Comparison of ENCODE assay signal across 17 cellular contexts in the genomic region with DNA sequence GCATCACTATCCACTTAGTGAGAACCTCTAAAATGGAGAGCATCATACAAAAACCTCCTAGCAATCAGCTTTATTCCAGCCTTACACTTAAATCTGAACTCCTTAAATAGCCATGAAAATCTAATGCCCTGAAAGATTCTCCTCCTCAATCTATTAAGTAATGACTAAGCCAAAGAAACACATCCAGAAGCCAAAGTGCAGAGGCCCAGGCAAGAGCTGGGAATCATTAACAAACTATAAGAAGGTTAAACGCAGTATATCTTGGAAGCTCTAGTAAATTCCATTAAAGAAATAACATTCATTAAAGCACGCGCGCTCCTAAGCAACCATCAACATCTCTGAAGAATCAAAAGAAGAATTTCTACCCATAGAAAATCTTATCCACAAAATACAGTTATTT. TPM values are rescaled to one million over a fixed set of nuclear protein-coding genes. Genes with fewer than 3 reads are reported as not detected.
DNase-seq lines count a peak whose midpoint lies in the region; ATAC-seq and TF ChIP-seq lines count a peak whose summit lies in the region.
"Had no signal": no experiment of that assay in that cellular context is flagged by ENCODE, and none has a peak within 500 bp of the region (broad histone marks: within the 10 kb centered on the region; RNA-seq: fewer than 3 reads in every experiment).

No MANE protein-coding gene starts in this region.

- H3K9ac ChIP-seq in IMR-90 (ENCODE audit: low read depth, low read length) (no peak overlapping the region), duodenal mucosa (ENCODE audit: low read depth in 1 of 2, low read length in 2 of 2) (peak overlapping the region; percentile 28 to 49)

- H4K5ac ChIP-seq in IMR-90 (ENCODE audit: low read depth, low read length): peak overlapping the region; percentile 10; the same call in 1 of the 2 replicates

- TF ChIP-seq POLR2A in IMR-90 (IDR thresholded peaks at IDR 0.05; ENCODE audit: low read depth, low read length): no peak

- TF ChIP-seq CTCF in Caco-2 (IDR thresholded peaks at IDR 0.05; ENCODE audit: insufficient read depth in 1 of 2, low read depth in 1 of 2, low read length in 1 of 2, severe bottlenecking in 1 of 2, unreplicated experiment in 1 of 2) (no peak), IMR-90 (conservative IDR thresholded peaks at IDR 0.05; ENCODE audit: low read depth, low read length) (no peak), GM10248 (IDR thresholded peaks at IDR 0.05; ENCODE audit: control extremely low read depth, extremely low read depth, low read depth, missing control alignments) (no peak)

- H3K56ac ChIP-seq in IMR-90 (ENCODE audit: extremely low read depth, insufficient read depth, low read length): no peak overlapping the region

- no peak overlapping the region for H3K14ac ChIP-seq in IMR-90 (replicated peaks; ENCODE audit: low read depth, low read length)

- H3K4me3 Mint-ChIP-seq in Caco-2 (ENCODE audit: unreplicated experiment): peak overlapping the region; percentile 77
- H3K4me3 Mint-ChIP-seq: activated CD8-positive, alpha-beta T cell treated with anti-CD3 and anti-CD28 coated beads, Interleukin-2, amount 10 ng/mL, durations not matched to agents 7 days and 5 days had no signal

- peak overlapping the region; percentile 89 for H3K27ac Mint-ChIP-seq in Caco-2 (ENCODE audit: unreplicated experiment)
- H3K27ac Mint-ChIP-seq: activated CD8-positive, alpha-beta T cell treated with anti-CD3 and anti-CD28 coated beads, Interleukin-2, amount 10 ng/mL, durations not matched to agents 7 days and 5 days had no signal

- peaks cover 49% of the 10 kb centered on the region for H3K4me1 Mint-ChIP-seq in Caco-2 (ENCODE audit: low read depth, unreplicated experiment)

- TF ChIP-seq RAD21 in IMR-90 (IDR thresholded peaks at IDR 0.05; ENCODE audit: low read length): no peak

- no peaks in the 10 kb centered on the region for H3K36me3 ChIP-seq in Caco-2 (ENCODE audit: control insufficient read depth, insufficient read depth, low read length)
- H3K36me3 ChIP-seq in IMR-90 (ENCODE audit: control insufficient read depth, insufficient read depth, low read length): no peaks in the 10 kb centered on the region
- no peaks in the 10 kb centered on the region for H3K36me3 ChIP-seq in duodenal mucosa (ENCODE audit: control insufficient read depth in 1 of 2, insufficient read depth in 2 of 2, low read length in 2 of 2)
- H3K36me3 ChIP-seq in mesodermal cell (ENCODE audit: control insufficient read depth, insufficient read depth, low read length): no peaks in the 10 kb centered on the region
- H3K36me3 ChIP-seq: ascending aorta, SJCRH30 had no signal

- intact Hi-C loops in Caco-2 (cut with micrococcal nuclease; ENCODE audit: unreplicated experiment) (loop anchor here (1.0 to 2.0 kb wide), 3 partner anchors 9 to 69 kb away; no protein-coding TSS in a partner anchor), IMR-90 (cut with micrococcal nuclease) (loop anchor here (2.0 kb wide), 1 partner anchor 69 kb away; no protein-coding TSS in a partner anchor)

- H3K4ac ChIP-seq in IMR-90 (ENCODE audit: low read depth, low read length): peak overlapping the region; percentile 26; the same call in 1 of the 2 replicates

- peak in 1 of 2 experiments; percentile 29 for DNase-seq in Caco-2
- DNase-seq in IMR-90: no peak
- no peak for DNase-seq in amygdala (lab: John Stamatoyannopoulos, UW)
- DNase-seq in GM10248 (ENCODE audit: extremely low spot score): no peak
- no peak for DNase-seq in activated effector memory CD4-positive, alpha-beta T cell treated with anti-CD3 and anti-CD28 coated beads, Interleukin-2, amount 50 U/mL, for 16 hours
- DNase-seq: activated CD8-positive, alpha-beta T cell treated with anti-CD3 and anti-CD28 coated beads, Interleukin-2, amount 10 ng/mL, durations not matched to agents 7 days and 5 days; activated effector memory CD4-positive, alpha-beta T cell treated with Interleukin-2 at 50 U/mL for 16 hours; DMS 273 treated with DMSO at 0.1 percent for 48 hours; mammary epithelial cell; nucleus accumbens; stimulated activated naive CD4-positive, alpha-beta T cell had no signal

- H2BK5ac ChIP-seq in IMR-90 (ENCODE audit: low read depth, low read length, poor library complexity, severe bottlenecking): peak overlapping the region; percentile 94

- peak overlapping the region; percentile 96 for H2BK120ac ChIP-seq in IMR-90 (ENCODE audit: low read depth, low read length)

- no peaks in the 10 kb centered on the region for H3K9me3 Mint-ChIP-seq in Caco-2 (ENCODE audit: unreplicated experiment)

- H3K4me3 ChIP-seq in Caco-2 (ENCODE audit: low read depth, low read length) (peak overlapping the region; percentile 3), IMR-90 (ENCODE audit: insufficient read depth, low read depth, low read length) (no peak overlapping the region), duodenal mucosa (ENCODE audit: low read depth in 1 of 2, low read length in 2 of 2) (peak overlapping the region; percentile 52 to 63), mesodermal cell (ENCODE audit: extremely low read depth, insufficient read depth, low read length, poor library complexity, severe bottlenecking) (no peak overlapping the region)
- H3K4me3 ChIP-seq: ascending aorta, K562, SJCRH30 had no signal

- H3K4me2 ChIP-seq in IMR-90 (ENCODE audit: low read depth, low read length): no peak overlapping the region

- H3K4me1 ChIP-seq in Caco-2 (peaks cover 74% of the 10 kb centered on the region), IMR-90 (ENCODE audit: control insufficient read depth, insufficient read depth, low read length) (peaks cover 22% of the 10 kb centered on the region), duodenal mucosa (ENCODE audit: control insufficient read depth in 1 of 2, insufficient read depth in 2 of 2, low read length in 2 of 2) (peaks cover 37 to 73% of the 10 kb centered on the region in 2 donors), mesodermal cell (ENCODE audit: control insufficient read depth, insufficient read depth, low read length, poor library complexity, severe bottlenecking) (peaks cover 33% of the 10 kb centered on the region)

- dilution Hi-C loops in IMR-90 (cut with HindIII; ENCODE audit: low sequenced_read_pairs, unreplicated experiment): no loop called here

- POLR2A ChIA-PET in Caco-2 (lab: Charles Lee): interaction anchor here (0.9 to 2.2 kb wide), 4 partner anchors 8 to 29 kb away, joined by 3 to 14 read pairs (median 4); a partner anchor contains a TSS
- POLR2A ChIA-PET in IMR-90 (lab: Charles Lee; ENCODE audit: unreplicated experiment): no interaction called here
- POLR2A ChIA-PET in GM10248 (lab: Yijun Ruan, JAX): no interaction called here

- peaks cover 32 to 63% of the 10 kb centered on the region in 2 experiments for H3K79me1 ChIP-seq in IMR-90 (ENCODE audit: low read depth in 1 of 2, low read length in 2 of 2)

- H3K27ac ChIP-seq in IMR-90 (ENCODE audit: insufficient read depth, low read length) (peak overlapping the region; percentile 28; the same call in 1 of the 2 replicates), duodenal mucosa (ENCODE audit: low read depth, low read length) (peak overlapping the region; percentile 52), mesodermal cell (ENCODE audit: low read depth, low read length, severe bottlenecking) (peak overlapping the region; percentile 86)

- peaks cover 6% of the 10 kb centered on the region for H3K36me3 Mint-ChIP-seq in Caco-2 (ENCODE audit: insufficient read depth, unreplicated experiment)

- H3K27me3 Mint-ChIP-seq in Caco-2 (ENCODE audit: insufficient read depth, unreplicated experiment): no peaks in the 10 kb centered on the region

- H4K91ac ChIP-seq in IMR-90 (ENCODE audit: insufficient read depth, low read depth, low read length): peak overlapping the region; percentile 81; the same call in 1 of the 2 replicates

- no peak for ATAC-seq in IMR-90 (ENCODE audit: low read depth)
- ATAC-seq in HG03354 (IDR thresholded peaks at IDR 0.05; ENCODE audit: poor library complexity, severe bottlenecking, unreplicated experiment): no peak
- ATAC-seq: activated CD8-positive, alpha-beta T cell treated with anti-CD3 and anti-CD28 coated beads, Interleukin-2, amount 10 ng/mL, durations not matched to agents 7 days and 5 days had no signal

- H2AFZ ChIP-seq in IMR-90 (replicated peaks; ENCODE audit: low read length, poor library complexity): no peak overlapping the region

- H3K18ac ChIP-seq in IMR-90 (ENCODE audit: low read depth, low read length): peak overlapping the region; percentile 88; the same call in 1 of the 2 replicates

- H4K8ac ChIP-seq in IMR-90 (ENCODE audit: low read depth in 2 of 2, low read length in 2 of 2): peak overlapping the region; percentile 19 to 88; a peak in 3 of 4 replicates

- in situ Hi-C loops in IMR-90 (cut with MboI; ENCODE audit: low sequenced_read_pairs): loop anchor here (25.0 kb wide), 1 partner anchor 1551 kb away; a partner anchor contains a TSS

- H3K9me3 ChIP-seq in Caco-2: no peaks in the 10 kb centered on the region
- no peaks in the 10 kb centered on the region for H3K9me3 ChIP-seq in IMR-90 (ENCODE audit: control insufficient read depth, insufficient read depth, low read length)
- no peaks in the 10 kb centered on the region for H3K9me3 ChIP-seq in duodenal mucosa (ENCODE audit: control insufficient read depth in 1 of 2, low read length in 2 of 2)
- H3K9me3 ChIP-seq in mesodermal cell (ENCODE audit: control insufficient read depth, low read length): no peaks in the 10 kb centered on the region
- H3K9me3 ChIP-seq: ascending aorta, SJCRH30 had no signal

- H4K20me1 ChIP-seq in IMR-90 (ENCODE audit: insufficient read depth, low read length): no peaks in the 10 kb centered on the region

- no peak overlapping the region for H2AK9ac ChIP-seq in IMR-90 (replicated peaks; ENCODE audit: low read depth, low read length, poor library complexity)

- BruUV-seq in Caco-2 (replicated peaks; lab: Mats Ljungman, UMichigan) (no TSS peak), IMR-90 (replicated peaks; lab: Mats Ljungman, UMichigan) (no TSS peak)

- no CpG with 5 or more reads among the region's 4 CpGs for WGBS in IMR-90 (ENCODE audit: extremely low coverage in 2 of 2, insufficient read length in 1 of 2), 2 experiments
- 89% methylated on average over 4 of the region's 4 CpGs; no CpG with 5 or more reads in 1 of the 2 experiments for WGBS in mesodermal cell (ENCODE audit: insufficient coverage in 2 of 2), 2 experiments

- peak overlapping the region; percentile 81 for H2BK20ac ChIP-seq in IMR-90 (ENCODE audit: low read depth, low read length)

- peak overlapping the region; percentile 79; the same call in 2 of the 3 replicates for H2BK15ac ChIP-seq in IMR-90 (ENCODE audit: low read depth, low read length)

- H2AK5ac ChIP-seq in IMR-90 (ENCODE audit: low read depth, low read length): 0 out of 2 replicates have a peak overlapping the region, but pooled peaks have one; percentile 20

- H3K27me3 ChIP-seq in Caco-2 (replicated peaks; ENCODE audit: control insufficient read depth, insufficient read depth, low read length) (no peaks in the 10 kb centered on the region), IMR-90 (ENCODE audit: control insufficient read depth, insufficient read depth, low read length) (no peaks in the 10 kb centered on the region), duodenal mucosa (ENCODE audit: control insufficient read depth in 1 of 2, insufficient read depth in 2 of 2, low read length in 2 of 2) (no peaks in the 10 kb centered on the region)
- H3K27me3 ChIP-seq: ascending aorta, SJCRH30 had no signal

- CTCF ChIA-PET in Caco-2 (lab: Charles Lee): interaction anchor here (0.6 to 2.9 kb wide), 10 partner anchors 8 to 316 kb away, joined by 3 to 14 read pairs (median 3); a partner anchor contains a TSS
- CTCF ChIA-PET in IMR-90 (lab: Yijun Ruan, JAX): interaction anchor here (0.8 to 1.7 kb wide), 3 partner anchors 9 to 63 kb away, joined by 3 to 4 read pairs (median 4); no protein-coding TSS in a partner anchor
- CTCF ChIA-PET in GM10248 (lab: Yijun Ruan, JAX): interaction anchor here (0.9 to 3.4 kb wide), 13 partner anchors 9 to 84 kb away, joined by 3 to 23 read pairs (median 5); no protein-coding TSS in a partner anchor

- peak overlapping the region; percentile 92 for H3K23ac ChIP-seq in IMR-90 (ENCODE audit: low read depth, low read length)

- peaks cover 16% of the 10 kb centered on the region for H3K9me1 ChIP-seq in IMR-90 (ENCODE audit: insufficient read depth, low read length)

RNA-seq across cellular contexts. Expression of a gene that starts 29.5 kb away (rescaled TPM):
- total RNA-seq in Caco-2 (2022) (10.6 and 11.0 TPM in 2 replicates), IMR-90 (2012; rRNA removed) (44.8 and 46.4 TPM in 2 replicates)
- polyA plus RNA-seq in IMR-90 (2012; rRNA removed): 13.6 and 14.6 TPM in 2 replicates
- polyA plus RNA-seq in IMR-90 (2012; cell fraction: cytosol; rRNA removed): 8.7 and 9.0 TPM in 2 replicates
- polyA plus RNA-seq in IMR-90 (2012; cell fraction: nucleus; rRNA removed; ENCODE audit: low replicate concordance): 7.6 and 8.1 TPM in 2 replicates
- polyA plus RNA-seq in mesodermal cell (2013, experiment 1 of 2): 3.3 TPM
- polyA plus RNA-seq in mesodermal cell (2013, experiment 2 of 2): 3.2 TPM
- total RNA-seq: K562 had no signal

Comparison
In these comparisons a context has a peak if more than half of its experiments do, and no peak if none do; other contexts are left out.
1. H3K4me3 ChIP-seq: peak in Caco-2 (single experiment) and duodenal mucosa (2 of 2); none in IMR-90 (single experiment) and mesodermal cell (single experiment).
2. H3K27ac ChIP-seq: peak in every context shown above with its lines; median percentile 86 in mesodermal cell; 52 in duodenal mucosa; 28 in IMR-90.